18 cellular contexts compared by ENCODE assay signal in the genomic region with DNA sequence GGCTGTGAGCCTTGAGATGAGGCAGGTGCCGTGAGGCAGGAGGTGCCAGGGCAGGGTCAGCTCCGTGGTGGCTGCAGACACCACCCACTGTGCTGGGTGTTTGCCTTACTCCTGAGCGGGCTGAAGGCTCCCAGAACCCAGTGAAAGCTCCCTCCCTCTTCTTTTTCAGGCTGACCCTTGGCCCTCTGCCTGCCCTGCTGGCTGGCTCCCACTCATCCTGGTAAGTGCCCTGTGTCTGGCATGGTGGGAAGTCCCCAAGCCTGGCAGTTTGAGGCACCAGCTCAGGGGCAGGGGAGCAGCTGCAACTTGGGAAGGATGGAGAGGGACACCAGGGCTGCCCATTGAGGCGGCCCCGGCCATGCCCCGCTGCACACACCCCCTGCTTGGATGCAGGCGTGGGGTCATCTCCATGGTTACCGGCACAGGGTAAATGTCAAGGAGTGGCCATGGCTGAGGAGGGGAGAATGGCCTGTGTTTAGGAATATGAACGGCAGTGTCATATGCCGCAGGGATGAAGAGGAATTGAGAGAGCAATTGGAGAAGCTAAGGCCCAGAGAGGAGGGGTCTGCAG. TPM values are rescaled to one million over a fixed set of nuclear protein-coding genes. Genes with fewer than 3 reads are reported as not detected.
A peak's percentile ranks its signal among the peaks of the same experiment; 100 is the strongest.
DNase-seq lines count a peak whose midpoint lies in the region; ATAC-seq and TF ChIP-seq lines count a peak whose summit lies in the region.
"Had no signal": no experiment of that assay in that cellular context is flagged by ENCODE, and none has a peak within 500 bp of the region (broad histone marks: within the 10 kb centered on the region; RNA-seq: fewer than 3 reads in every experiment).

No MANE protein-coding gene starts in this region.

- no TSS peak for BruUV-seq in Panc1 (replicated peaks; lab: Mats Ljungman, UMichigan)

- no peak for TF ChIP-seq POLR2A in adrenal gland (IDR thresholded peaks at IDR 0.05)

- H3K27ac Mint-ChIP-seq in activated naive CD8-positive, alpha-beta T cell = peak overlapping the region; percentile 86
- H3K27ac Mint-ChIP-seq in activated naive CD8-positive, alpha-beta T cell treated with anti-CD3 and anti-CD28 coated beads for 36 hours = no peak overlapping the region
- peak overlapping the region; percentile 61 for H3K27ac Mint-ChIP-seq in stimulated activated memory B cell treated with anti-CD40 and anti-IgM and Interleukin-4, amounts not matched to agents 10 μg/mL and 1 μg/mL and 100 μg/mL, for 72 hours
- H3K27ac Mint-ChIP-seq: activated naive CD4-positive, alpha-beta T cell treated with anti-CD3 and anti-CD28 coated beads for 36 hours; HFFc6 had no signal

- H3K9me3 Mint-ChIP-seq in activated naive CD8-positive, alpha-beta T cell (ENCODE audit: low read depth) = no peaks in the 10 kb centered on the region
- no peaks in the 10 kb centered on the region for H3K9me3 Mint-ChIP-seq in activated naive CD8-positive, alpha-beta T cell treated with anti-CD3 and anti-CD28 coated beads for 36 hours
- H3K9me3 Mint-ChIP-seq in stimulated activated memory B cell treated with anti-CD40 and anti-IgM and Interleukin-4, amounts not matched to agents 10 μg/mL and 1 μg/mL and 100 μg/mL, for 72 hours = no peaks in the 10 kb centered on the region
- H3K9me3 Mint-ChIP-seq: activated naive CD4-positive, alpha-beta T cell treated with anti-CD3 and anti-CD28 coated beads for 36 hours; HFFc6 had no signal

- POLR2A ChIA-PET in Panc1 (lab: Charles Lee) = no interaction called here

- WGBS in liver = 63% methylated on average over 10 of the region's 10 CpGs
- 66 to 89% (median 80%) methylated on average over 4 to 10 of the region's 10 CpGs for WGBS in adrenal gland, 4 donors

- TF ChIP-seq RAD21 in liver (IDR thresholded peaks at IDR 0.05) = peak in 1 of 2 donors; percentile 7

- H3K36me3 Mint-ChIP-seq in activated naive CD8-positive, alpha-beta T cell = no peaks in the 10 kb centered on the region
- peaks cover 17% of the 10 kb centered on the region for H3K36me3 Mint-ChIP-seq in activated naive CD8-positive, alpha-beta T cell treated with anti-CD3 and anti-CD28 coated beads for 36 hours
- H3K36me3 Mint-ChIP-seq in stimulated activated memory B cell treated with anti-CD40 and anti-IgM and Interleukin-4, amounts not matched to agents 10 μg/mL and 1 μg/mL and 100 μg/mL, for 72 hours = no peaks in the 10 kb centered on the region

- intact Hi-C loops in Panc1 (cut with micrococcal nuclease; ENCODE audit: unreplicated experiment) = no loop called here
- intact Hi-C loops in adrenal gland (cut with DNase I) = no loop called here

- DNase-seq in activated naive CD8-positive, alpha-beta T cell treated with anti-CD3 and anti-CD28 coated beads for 36 hours = no peak
- DNase-seq in Panc1 (ENCODE audit: low read depth, low spot score) (no peak), CD1c-positive myeloid dendritic cell (ENCODE audit: extremely low spot score) (no peak), adrenal gland (no peak)
- DNase-seq: ACHN; activated naive CD4-positive, alpha-beta T cell treated with anti-CD3 and anti-CD28 coated beads for 36 hours; brain microvascular endothelial cell; Caco-2; GF-D8; HFFc6; NCI-H187 treated with DMSO at 0.1 percent for 48 hours; NCI-H524; stimulated activated naive CD4-positive, alpha-beta T cell treated with Interleukin-2 at 50 U/mL for 16 hours; uterus had no signal

- CTCF ChIA-PET in Panc1 (lab: Charles Lee) = no interaction called here

- in situ Hi-C loops in Panc1 (cut with HindIII; ENCODE audit: low pct_unique_long_range_greater_than_20kb, low sequenced_read_pairs) = no loop called here

- H3K27me3 Mint-ChIP-seq in activated naive CD8-positive, alpha-beta T cell = no peaks in the 10 kb centered on the region
- H3K27me3 Mint-ChIP-seq in activated naive CD8-positive, alpha-beta T cell treated with anti-CD3 and anti-CD28 coated beads for 36 hours = no peaks in the 10 kb centered on the region
- H3K27me3 Mint-ChIP-seq in stimulated activated memory B cell treated with anti-CD40 and anti-IgM and Interleukin-4, amounts not matched to agents 10 μg/mL and 1 μg/mL and 100 μg/mL, for 72 hours = no peaks in the 10 kb centered on the region

- no peak for TF ChIP-seq CTCF in Panc1 (IDR thresholded peaks at IDR 0.05)
- TF ChIP-seq CTCF in liver (IDR thresholded peaks at IDR 0.05; ENCODE audit: low read depth, low read length, missing input control) = no peak
- no peak for TF ChIP-seq CTCF in adrenal gland (IDR thresholded peaks at IDR 0.05)

- ATAC-seq in Panc1 (0 out of 2 replicates have a peak, but pooled peaks have one; percentile 18), HG02973 (IDR thresholded peaks at IDR 0.05; ENCODE audit: unreplicated experiment) (no peak)
- no peak for ATAC-seq in stimulated activated memory B cell treated with anti-CD40 and anti-IgM and Interleukin-4, amounts not matched to agents 10 μg/mL and 1 μg/mL and 100 μg/mL, for 72 hours

- peaks cover 45% of the 10 kb centered on the region for H3K4me1 ChIP-seq in Panc1 (ENCODE audit: control insufficient read depth, insufficient read depth, low read length)
- peaks cover 18 to 70% (median 53%) of the 10 kb centered on the region in 4 donors for H3K4me1 ChIP-seq in liver (ENCODE audit: control insufficient read depth in 4 of 4, insufficient read depth in 4 of 4, low read length in 3 of 4)
- peaks cover 32 to 58% of the 10 kb centered on the region in 2 donors for H3K4me1 ChIP-seq in adrenal gland (replicated peaks in 1 of 2)
- H3K4me1 ChIP-seq: Caco-2 had no signal

- peak overlapping the region; percentile 23; the same call in 1 of the 2 replicates for H3K27ac ChIP-seq in Panc1 (ENCODE audit: low read length)
- no peak overlapping the region for H3K27ac ChIP-seq in liver (ENCODE audit: low read depth in 1 of 2, low read length in 2 of 2)
- H3K27ac ChIP-seq in adrenal gland = peak overlapping the region in 2 of 5 donors; percentile 21 to 89
- H3K27ac ChIP-seq: brain microvascular endothelial cell had no signal

- H3K4me3 ChIP-seq in Panc1 (ENCODE audit: low read depth in 2 of 2, low read length in 2 of 2) (no peak overlapping the region), liver (ENCODE audit: low read depth in 1 of 3, low read length in 3 of 3) (no peak overlapping the region), adrenal gland (no peak overlapping the region)
- H3K4me3 ChIP-seq: uterus had no signal

- no peak overlapping the region for H3K9ac ChIP-seq in liver (ENCODE audit: low read depth in 1 of 2, low read length in 2 of 2)

- H3K9me3 ChIP-seq in Panc1 (ENCODE audit: control insufficient read depth, insufficient read depth, low read depth, low read length) (no peaks in the 10 kb centered on the region), liver (ENCODE audit: control insufficient read depth in 4 of 4, low read length in 3 of 4) (no peaks in the 10 kb centered on the region), adrenal gland (replicated peaks in 1 of 3) (no peaks in the 10 kb centered on the region)
- H3K9me3 ChIP-seq: Caco-2, uterus had no signal

- H3K27me3 ChIP-seq in Panc1 (ENCODE audit: control insufficient read depth, insufficient read depth, low read length) = no peaks in the 10 kb centered on the region
- no peaks in the 10 kb centered on the region for H3K27me3 ChIP-seq in liver (ENCODE audit: control insufficient read depth in 4 of 4, insufficient read depth in 4 of 4, low read length in 3 of 4)
- no peaks in the 10 kb centered on the region for H3K27me3 ChIP-seq in adrenal gland
- H3K27me3 ChIP-seq: brain microvascular endothelial cell, uterus had no signal

- peaks cover 26% of the 10 kb centered on the region for H3K4me1 Mint-ChIP-seq in activated naive CD8-positive, alpha-beta T cell (ENCODE audit: low read depth)
- H3K4me1 Mint-ChIP-seq in activated naive CD8-positive, alpha-beta T cell treated with anti-CD3 and anti-CD28 coated beads for 36 hours = peaks cover 26% of the 10 kb centered on the region
- H3K4me1 Mint-ChIP-seq in stimulated activated memory B cell treated with anti-CD40 and anti-IgM and Interleukin-4, amounts not matched to agents 10 μg/mL and 1 μg/mL and 100 μg/mL, for 72 hours = peaks cover 89% of the 10 kb centered on the region

- H3K4me3 Mint-ChIP-seq in activated naive CD8-positive, alpha-beta T cell = no peak overlapping the region
- H3K4me3 Mint-ChIP-seq in activated naive CD8-positive, alpha-beta T cell treated with anti-CD3 and anti-CD28 coated beads for 36 hours = no peak overlapping the region
- H3K4me3 Mint-ChIP-seq in stimulated activated memory B cell treated with anti-CD40 and anti-IgM and Interleukin-4, amounts not matched to agents 10 μg/mL and 1 μg/mL and 100 μg/mL, for 72 hours = no peak overlapping the region
- H3K4me3 Mint-ChIP-seq: activated naive CD4-positive, alpha-beta T cell treated with anti-CD3 and anti-CD28 coated beads for 36 hours; HFFc6 had no signal

- H3K36me3 ChIP-seq in Panc1 (ENCODE audit: control insufficient read depth, insufficient read depth, low read length) (no peaks in the 10 kb centered on the region), liver (ENCODE audit: control insufficient read depth in 4 of 4, insufficient read depth in 3 of 4, low read depth in 1 of 4, low read length in 3 of 4) (peaks cover 0 to 10% (median 2%) of the 10 kb centered on the region in 4 donors), adrenal gland (replicated peaks in 1 of 2) (no peaks in the 10 kb centered on the region)
- H3K36me3 ChIP-seq: brain microvascular endothelial cell, uterus had no signal

TF ChIP-seq in liver, 16 proteins besides CTCF, POLR2A, EP300 and RAD21:
- TF ChIP-seq HNF4A (conservative IDR thresholded peaks at IDR 0.05) (peak in 1 of 2 donors; percentile 22), NR2F2 (IDR thresholded peaks at IDR 0.05) (peak; percentile 35), GABPA (IDR thresholded peaks at IDR 0.05 in 1 of 2, conservative IDR thresholded peaks at IDR 0.05 in 1 of 2) (no peak)

RNA-seq across cellular contexts. Expression of a gene that starts 16.8 kb away (rescaled TPM):
- 10 to 100 TPM; 72.2 to 74.1 TPM for total RNA-seq in activated naive CD8-positive, alpha-beta T cell treated with anti-CD3 and anti-CD28 coated beads for 36 hours
- total RNA-seq in Panc1 (2021; ENCODE audit: unreplicated experiment) = 93.4 TPM
- polyA plus RNA-seq in Panc1 (2012; ENCODE audit: insufficient read length) = 56.2 TPM
- total RNA-seq in liver = 10 to 100 TPM; 17.9 to 80.2 TPM
- 10 to 100 TPM; 22.6 to 54.4 TPM for polyA plus RNA-seq in liver
- total RNA-seq in adrenal gland = 10 to 100 TPM; 10.8 to 81.2 (median 40.3) TPM
- polyA plus RNA-seq in adrenal gland = 100 to 1,000 TPM in 1 of 3 donors, 10 to 100 TPM in 1, 1 to 10 TPM in 1; 7.7 to 160 (median 35.2) TPM

RNA-seq across cellular contexts. Expression of a gene that starts 33.9 kb away (rescaled TPM):
- 100 to 1,000 TPM; 136 TPM for total RNA-seq in activated naive CD8-positive, alpha-beta T cell treated with anti-CD3 and anti-CD28 coated beads for 36 hours
- total RNA-seq in Panc1 (2021; ENCODE audit: unreplicated experiment) (158 TPM), liver (100 to 1,000 TPM in 1 of 2 donors, 10 to 100 TPM in 1; 95.5 to 142 TPM), adrenal gland (100 to 1,000 TPM; 176 to 290 (median 241) TPM)
- polyA plus RNA-seq in Panc1 (2012; ENCODE audit: insufficient read length) = 126 TPM
- polyA plus RNA-seq in liver (10 to 100 TPM; 62.2 to 71.3 TPM), adrenal gland (100 to 1,000 TPM; 134 to 468 (median 338) TPM)

RNA-seq across cellular contexts. Expression of a gene that starts 53.6 kb away (rescaled TPM):
- 10 to 100 TPM; 50.0 to 50.3 TPM for total RNA-seq in activated naive CD8-positive, alpha-beta T cell treated with anti-CD3 and anti-CD28 coated beads for 36 hours
- total RNA-seq in Panc1 (2021; ENCODE audit: unreplicated experiment) = 60.3 TPM
- 59.6 TPM for polyA plus RNA-seq in Panc1 (2012; ENCODE audit: insufficient read length)
- total RNA-seq in liver = 10 to 100 TPM; 10.5 to 20.7 TPM
- polyA plus RNA-seq in liver = 10 to 100 TPM; 11.8 to 15.1 TPM
- 10 to 100 TPM; 19.2 to 57.7 (median 35.7) TPM for total RNA-seq in adrenal gland
- polyA plus RNA-seq in adrenal gland = 10 to 100 TPM in 2 of 3 donors, 1 to 10 TPM in 1; 7.8 to 41.8 (median 38.3) TPM
